In genomic region chr17:58968662-58969061, GRCh38 we compare ENCODE assay signal across 11 cellular contexts.
DNase-seq lines count a peak whose midpoint lies in the region; ATAC-seq and TF ChIP-seq lines count a peak whose summit lies in the region.
"Had no signal": no experiment of that assay in that cellular context is flagged by ENCODE, and none has a peak within 500 bp of the region (broad histone marks: within the 10 kb centered on the region; RNA-seq: fewer than 3 reads in every experiment).

No MANE protein-coding gene starts in this region.

- peaks cover 16% of the 10 kb centered on the region for H3K27me3 Mint-ChIP-seq in activated naive CD8-positive, alpha-beta T cell treated with anti-CD3 and anti-CD28 coated beads, Interleukin-2, amount 10 ng/mL, durations not matched to agents 7 days and 5 days
- H3K27me3 Mint-ChIP-seq in activated naive CD8-positive, alpha-beta T cell treated with anti-CD3 and anti-CD28 coated beads, Interleukin-2, amount 50 U/mL, for 24 hours, result no peaks in the 10 kb centered on the region
- peaks cover 3% of the 10 kb centered on the region for H3K27me3 Mint-ChIP-seq in glutamatergic neuron (ENCODE audit: unreplicated experiment)

- H3K27ac Mint-ChIP-seq in activated naive CD8-positive, alpha-beta T cell treated with anti-CD3 and anti-CD28 coated beads, Interleukin-2, amount 10 ng/mL, durations not matched to agents 7 days and 5 days, result no peak overlapping the region
- no peak overlapping the region for H3K27ac Mint-ChIP-seq in activated naive CD8-positive, alpha-beta T cell treated with anti-CD3 and anti-CD28 coated beads, Interleukin-2, amount 50 U/mL, for 24 hours
- peak overlapping the region; percentile 48 for H3K27ac Mint-ChIP-seq in glutamatergic neuron (ENCODE audit: unreplicated experiment)

- no peak for ATAC-seq in activated naive CD8-positive, alpha-beta T cell treated with anti-CD3 and anti-CD28 coated beads, Interleukin-2, amount 10 ng/mL, durations not matched to agents 7 days and 5 days (ENCODE audit: low read depth)
- no peak for ATAC-seq in activated naive CD8-positive, alpha-beta T cell treated with anti-CD3 and anti-CD28 coated beads, Interleukin-2, amount 50 U/mL, for 24 hours
- ATAC-seq: foreskin keratinocyte, psoas muscle had no signal

- no peaks in the 10 kb centered on the region for H3K36me3 Mint-ChIP-seq in activated naive CD8-positive, alpha-beta T cell treated with anti-CD3 and anti-CD28 coated beads, Interleukin-2, amount 10 ng/mL, durations not matched to agents 7 days and 5 days
- H3K36me3 Mint-ChIP-seq in activated naive CD8-positive, alpha-beta T cell treated with anti-CD3 and anti-CD28 coated beads, Interleukin-2, amount 50 U/mL, for 24 hours (ENCODE audit: low read depth), result no peaks in the 10 kb centered on the region
- no peaks in the 10 kb centered on the region for H3K36me3 Mint-ChIP-seq in glutamatergic neuron (ENCODE audit: unreplicated experiment)

- no peak for TF ChIP-seq POLR2A in erythroblast (IDR thresholded peaks at IDR 0.05; ENCODE audit: low read length)

- in situ Hi-C loops in SK-MEL-5 (cut with HindIII; ENCODE audit: low pct_unique_long_range_greater_than_20kb, low sequenced_read_pairs), result no loop called here

- H3K4me1 Mint-ChIP-seq in activated naive CD8-positive, alpha-beta T cell treated with anti-CD3 and anti-CD28 coated beads, Interleukin-2, amount 10 ng/mL, durations not matched to agents 7 days and 5 days, result peaks cover 7% of the 10 kb centered on the region
- H3K4me1 Mint-ChIP-seq in activated naive CD8-positive, alpha-beta T cell treated with anti-CD3 and anti-CD28 coated beads, Interleukin-2, amount 50 U/mL, for 24 hours, result peaks cover 4% of the 10 kb centered on the region
- peaks cover 24% of the 10 kb centered on the region for H3K4me1 Mint-ChIP-seq in glutamatergic neuron (ENCODE audit: low read depth, unreplicated experiment)

- POLR2A ChIA-PET in activated naive CD8-positive, alpha-beta T cell treated with anti-CD3 and anti-CD28 coated beads, Interleukin-2, amount 10 ng/mL, durations not matched to agents 7 days and 5 days (lab: Charles Lee), result no interaction called here

- no peak overlapping the region for H3K4me3 Mint-ChIP-seq in activated naive CD8-positive, alpha-beta T cell treated with anti-CD3 and anti-CD28 coated beads, Interleukin-2, amount 10 ng/mL, durations not matched to agents 7 days and 5 days
- no peak overlapping the region for H3K4me3 Mint-ChIP-seq in activated naive CD8-positive, alpha-beta T cell treated with anti-CD3 and anti-CD28 coated beads, Interleukin-2, amount 50 U/mL, for 24 hours
- no peak overlapping the region for H3K4me3 Mint-ChIP-seq in glutamatergic neuron (ENCODE audit: unreplicated experiment)

- no peaks in the 10 kb centered on the region for H3K9me3 Mint-ChIP-seq in activated naive CD8-positive, alpha-beta T cell treated with anti-CD3 and anti-CD28 coated beads, Interleukin-2, amount 10 ng/mL, durations not matched to agents 7 days and 5 days
- H3K9me3 Mint-ChIP-seq in activated naive CD8-positive, alpha-beta T cell treated with anti-CD3 and anti-CD28 coated beads, Interleukin-2, amount 50 U/mL, for 24 hours, result no peaks in the 10 kb centered on the region
- H3K9me3 Mint-ChIP-seq in glutamatergic neuron (ENCODE audit: unreplicated experiment), result peaks cover 4% of the 10 kb centered on the region

- TF ChIP-seq CTCF in glutamatergic neuron (IDR thresholded peaks at IDR 0.05; ENCODE audit: partially characterized antibody, unreplicated experiment), result no peak

- DNase-seq in activated naive CD8-positive, alpha-beta T cell treated with anti-CD3 and anti-CD28 coated beads, Interleukin-2, amount 10 ng/mL, durations not matched to agents 7 days and 5 days, result peak; percentile 32
- DNase-seq in activated naive CD8-positive, alpha-beta T cell treated with anti-CD3 and anti-CD28 coated beads, Interleukin-2, amount 50 U/mL, for 24 hours, result no peak
- DNase-seq in SK-MEL-5 (ENCODE audit: low read depth, low spot score) (peak; percentile 33), glutamatergic neuron (no peak), HPDE6-E6E7 (ENCODE audit: extremely low spot score) (no peak), HuH-7 (ENCODE audit: low spot score) (no peak), inferior parietal cortex (ENCODE audit: extremely low spot score) (no peak), erythroblast (lab: John Stamatoyannopoulos, UW) (no peak)
- DNase-seq: activated CD4-positive, alpha-beta T cell treated with anti-CD3 and anti-CD28 coated beads for 1 hour; foreskin keratinocyte; psoas muscle had no signal

Comparison
In these comparisons a context has a peak if more than half of its experiments do, and no peak if none do; other contexts are left out.
1. DNase-seq: peak in activated naive CD8-positive, alpha-beta T cell treated with anti-CD3 and anti-CD28 coated beads, Interleukin-2, amount 10 ng/mL, durations not matched to agents 7 days and 5 days (single experiment) and SK-MEL-5 (single experiment); none in activated naive CD8-positive, alpha-beta T cell treated with anti-CD3 and anti-CD28 coated beads, Interleukin-2, amount 50 U/mL, for 24 hours (single experiment), glutamatergic neuron (single experiment), HPDE6-E6E7 (single experiment), HuH-7 (single experiment), inferior parietal cortex (single experiment) and erythroblast (0 of 2).